In genomic region chr17:81487089-81487486, GRCh38 we compare ENCODE assay signal across 9 cellular contexts. TPM values are rescaled to one million over a fixed set of nuclear protein-coding genes. Genes with fewer than 3 reads are reported as not detected.
DNase-seq lines count a peak whose midpoint lies in the region; ATAC-seq lines count a peak whose summit lies in the region.
"Had no signal": no experiment of that assay in that cellular context is flagged by ENCODE, and none has a peak within 500 bp of the region (broad histone marks: within the 10 kb centered on the region; RNA-seq: fewer than 3 reads in every experiment).

No MANE protein-coding gene starts in this region.

- peak overlapping the region; percentile 55 for H3K4me3 Mint-ChIP-seq in stimulated activated naive CD8-positive, alpha-beta T cell treated with anti-CD3 and anti-CD28 coated beads, Interleukin-15, Interleukin-2, amounts not matched to agents 100 ng/mL and 50 ng/mL, for 24 hours
- peak overlapping the region; percentile 43 for H3K4me3 Mint-ChIP-seq in activated CD4-positive, alpha-beta memory T cell treated with anti-CD3 and anti-CD28 coated beads for 36 hours

- H3K27ac Mint-ChIP-seq in stimulated activated naive CD8-positive, alpha-beta T cell treated with anti-CD3 and anti-CD28 coated beads, Interleukin-15, Interleukin-2, amounts not matched to agents 100 ng/mL and 50 ng/mL, for 24 hours = no peak overlapping the region
- no peak overlapping the region for H3K27ac Mint-ChIP-seq in activated CD4-positive, alpha-beta memory T cell treated with anti-CD3 and anti-CD28 coated beads for 36 hours

- no peak overlapping the region for H3K27ac ChIP-seq in muscle layer of colon (ENCODE audit: low read depth, low read length)

- H3K36me3 ChIP-seq in muscle layer of colon (ENCODE audit: insufficient read depth, low read length) = no peaks in the 10 kb centered on the region

- no peak for ATAC-seq in stimulated activated naive CD8-positive, alpha-beta T cell treated with anti-CD3 and anti-CD28 coated beads, Interleukin-15, Interleukin-2, amounts not matched to agents 100 U/mL and 50 U/mL, for 24 hours
- no peak for ATAC-seq in HG03342 (IDR thresholded peaks at IDR 0.05; ENCODE audit: unreplicated experiment)

- H3K27me3 ChIP-seq in muscle layer of colon (ENCODE audit: control insufficient read depth in 1 of 2, insufficient read depth in 2 of 2, low read length in 2 of 2) = peaks cover 0 to 13% of the 10 kb centered on the region in 2 donors

- H3K9me3 Mint-ChIP-seq in stimulated activated naive CD8-positive, alpha-beta T cell treated with anti-CD3 and anti-CD28 coated beads, Interleukin-15, Interleukin-2, amounts not matched to agents 100 ng/mL and 50 ng/mL, for 24 hours = no peaks in the 10 kb centered on the region
- H3K9me3 Mint-ChIP-seq in activated CD4-positive, alpha-beta memory T cell treated with anti-CD3 and anti-CD28 coated beads for 36 hours = no peaks in the 10 kb centered on the region

- POLR2A ChIA-PET in activated CD4-positive, alpha-beta memory T cell treated with anti-CD3 and anti-CD28 coated beads for 36 hours (lab: Charles Lee) = interaction anchor here (0.7 kb wide), 1 partner anchor 150 kb away, joined by 3 read pairs; no protein-coding TSS in a partner anchor

- intact Hi-C loops in activated CD4-positive, alpha-beta memory T cell treated with anti-CD3 and anti-CD28 coated beads for 36 hours (cut with micrococcal nuclease) = no loop called here

- H3K4me3 ChIP-seq in muscle layer of colon (ENCODE audit: low read depth in 1 of 2, low read length in 2 of 2) = peak overlapping the region; percentile 45 to 63

- H3K27me3 Mint-ChIP-seq in stimulated activated naive CD8-positive, alpha-beta T cell treated with anti-CD3 and anti-CD28 coated beads, Interleukin-15, Interleukin-2, amounts not matched to agents 100 ng/mL and 50 ng/mL, for 24 hours = peaks cover 14% of the 10 kb centered on the region
- H3K27me3 Mint-ChIP-seq in activated CD4-positive, alpha-beta memory T cell treated with anti-CD3 and anti-CD28 coated beads for 36 hours = peaks cover 14% of the 10 kb centered on the region

- H3K36me3 Mint-ChIP-seq in stimulated activated naive CD8-positive, alpha-beta T cell treated with anti-CD3 and anti-CD28 coated beads, Interleukin-15, Interleukin-2, amounts not matched to agents 100 ng/mL and 50 ng/mL, for 24 hours (ENCODE audit: low read depth) = no peaks in the 10 kb centered on the region
- H3K36me3 Mint-ChIP-seq in activated CD4-positive, alpha-beta memory T cell treated with anti-CD3 and anti-CD28 coated beads for 36 hours = no peaks in the 10 kb centered on the region

- no peak overlapping the region for H3K9ac ChIP-seq in muscle layer of colon (ENCODE audit: low read length)

- H3K9me3 ChIP-seq in muscle layer of colon (ENCODE audit: low read length) = no peaks in the 10 kb centered on the region

- CTCF ChIA-PET in activated CD4-positive, alpha-beta memory T cell treated with anti-CD3 and anti-CD28 coated beads for 36 hours (lab: Charles Lee) = interaction anchor here (1.7 kb wide), 1 partner anchor 234 kb away, joined by 5 read pairs; no protein-coding TSS in a partner anchor

- H3K4me1 ChIP-seq in muscle layer of colon (ENCODE audit: insufficient read depth, low read length) = peaks cover 16% of the 10 kb centered on the region

- DNase-seq in stimulated activated naive CD8-positive, alpha-beta T cell treated with anti-CD3 and anti-CD28 coated beads, Interleukin-15, Interleukin-2, amounts not matched to agents 100 U/mL and 50 U/mL, for 24 hours = no peak
- no peak for DNase-seq in activated CD4-positive, alpha-beta memory T cell treated with anti-CD3 and anti-CD28 coated beads for 36 hours
- no peak for DNase-seq in HCEC 1CT
- no peak for DNase-seq in HuH-7 (ENCODE audit: low spot score)
- no peak for DNase-seq in NCI-H1694 (lab: John Stamatoyannopoulos, UW)

- peaks cover 25% of the 10 kb centered on the region for H3K4me1 Mint-ChIP-seq in stimulated activated naive CD8-positive, alpha-beta T cell treated with anti-CD3 and anti-CD28 coated beads, Interleukin-15, Interleukin-2, amounts not matched to agents 100 ng/mL and 50 ng/mL, for 24 hours (ENCODE audit: low read depth)
- H3K4me1 Mint-ChIP-seq in activated CD4-positive, alpha-beta memory T cell treated with anti-CD3 and anti-CD28 coated beads for 36 hours (ENCODE audit: low read depth) = peaks cover 7% of the 10 kb centered on the region

RNA-seq across cellular contexts. Expression of gene ACTG1, which starts 25.5 kb away (rescaled TPM):
- 1,000 to 10,000 TPM; 3,773 to 3,928 TPM for total RNA-seq in activated CD4-positive, alpha-beta memory T cell treated with anti-CD3 and anti-CD28 coated beads for 36 hours

RNA-seq across cellular contexts. Expression of gene FSCN2, which starts 41.1 kb away (rescaled TPM):
- under 1 TPM; 0.33 to 0.46 TPM for total RNA-seq in activated CD4-positive, alpha-beta memory T cell treated with anti-CD3 and anti-CD28 coated beads for 36 hours
- total RNA-seq: epithelial cell of proximal tubule had no signal
